ENCODE assay signal across 11 cellular contexts in genomic region chr17:57707892-57708291, GRCh38. TPM values are rescaled to one million over a fixed set of nuclear protein-coding genes. Genes with fewer than 3 reads are reported as not detected.
DNase-seq lines count a peak whose midpoint lies in the region; TF ChIP-seq lines count a peak whose summit lies in the region.
"Had no signal": no experiment of that assay in that cellular context is flagged by ENCODE, and none has a peak within 500 bp of the region (broad histone marks: within the 10 kb centered on the region; RNA-seq: fewer than 3 reads in every experiment).

No MANE protein-coding gene starts in this region.

- peak overlapping the region; percentile 31 for H3K4me3 ChIP-seq in neuron (ENCODE audit: low read length)

- TF ChIP-seq CTCF in glutamatergic neuron (IDR thresholded peaks at IDR 0.05; ENCODE audit: partially characterized antibody, unreplicated experiment): no peak

- H3K4me1 Mint-ChIP-seq in glutamatergic neuron (ENCODE audit: low read depth, unreplicated experiment): peaks cover 33% of the 10 kb centered on the region

- H3K27me3 Mint-ChIP-seq in glutamatergic neuron (ENCODE audit: unreplicated experiment): peaks cover 10% of the 10 kb centered on the region

- peak overlapping the region; percentile 97 for H3K27ac Mint-ChIP-seq in glutamatergic neuron (ENCODE audit: unreplicated experiment)

- DNase-seq in ELF-1 (ENCODE audit: low read depth, low spot score): peak; percentile 62
- DNase-seq in NCI-H2196 treated with DMSO at 0.1 percent for 48 hours (lab: John Stamatoyannopoulos, UW; ENCODE audit: unreplicated experiment): peak; percentile 87
- peak; percentile 79 for DNase-seq in glutamatergic neuron
- no peak for DNase-seq in UCSD-AML1 (lab: John Stamatoyannopoulos, UW; ENCODE audit: unreplicated experiment)
- DNase-seq in KBM-7: no peak
- DNase-seq in cerebellar nuclear complex (lab: John Stamatoyannopoulos, UW): no peak
- no peak for DNase-seq in AG20443 (ENCODE audit: low spot score)
- DNase-seq: DND-41, T-helper 2 cell had no signal

- in situ Hi-C loops in KBM-7 (cut with MboI; ENCODE audit: low pct_unique_long_range_greater_than_20kb, low sequenced_read_pairs): no loop called here

- peaks cover 21% of the 10 kb centered on the region for H3K4me1 ChIP-seq in neuron (ENCODE audit: insufficient read depth, low read length)

- no peaks in the 10 kb centered on the region for H3K36me3 Mint-ChIP-seq in glutamatergic neuron (ENCODE audit: unreplicated experiment)

- H3K36me3 ChIP-seq in neuron (ENCODE audit: insufficient read depth, low read length): no peaks in the 10 kb centered on the region

- no peaks in the 10 kb centered on the region for H3K27me3 ChIP-seq in neuron (ENCODE audit: insufficient read depth, low read length)

- peak overlapping the region; percentile 82 for H3K4me3 Mint-ChIP-seq in glutamatergic neuron (ENCODE audit: unreplicated experiment)

- H3K9me3 Mint-ChIP-seq in glutamatergic neuron (ENCODE audit: unreplicated experiment): peaks cover 11% of the 10 kb centered on the region

- H3K9me3 ChIP-seq in neuron (ENCODE audit: low read length): no peaks in the 10 kb centered on the region

- H2AFZ ChIP-seq in neuron (ENCODE audit: low read depth, low read length): peak overlapping the region; percentile 4

RNA-seq across cellular contexts. Expression of gene CCDC182, which starts 37.2 kb away (rescaled TPM):
- not detected for total RNA-seq in glutamatergic neuron (ENCODE audit: unreplicated experiment)
- total RNA-seq: mononuclear cell had no signal

Comparison
In these comparisons a context has a peak if more than half of its experiments do, and no peak if none do; other contexts are left out.
1. DNase-seq: peak in ELF-1 (single experiment), NCI-H2196 treated with DMSO at 0.1 percent for 48 hours (single experiment) and glutamatergic neuron (single experiment); none in UCSD-AML1 (single experiment), KBM-7 (single experiment), cerebellar nuclear complex (0 of 2) and AG20443 (single experiment).